7 cellular contexts compared by ENCODE assay signal in the genomic region with DNA sequence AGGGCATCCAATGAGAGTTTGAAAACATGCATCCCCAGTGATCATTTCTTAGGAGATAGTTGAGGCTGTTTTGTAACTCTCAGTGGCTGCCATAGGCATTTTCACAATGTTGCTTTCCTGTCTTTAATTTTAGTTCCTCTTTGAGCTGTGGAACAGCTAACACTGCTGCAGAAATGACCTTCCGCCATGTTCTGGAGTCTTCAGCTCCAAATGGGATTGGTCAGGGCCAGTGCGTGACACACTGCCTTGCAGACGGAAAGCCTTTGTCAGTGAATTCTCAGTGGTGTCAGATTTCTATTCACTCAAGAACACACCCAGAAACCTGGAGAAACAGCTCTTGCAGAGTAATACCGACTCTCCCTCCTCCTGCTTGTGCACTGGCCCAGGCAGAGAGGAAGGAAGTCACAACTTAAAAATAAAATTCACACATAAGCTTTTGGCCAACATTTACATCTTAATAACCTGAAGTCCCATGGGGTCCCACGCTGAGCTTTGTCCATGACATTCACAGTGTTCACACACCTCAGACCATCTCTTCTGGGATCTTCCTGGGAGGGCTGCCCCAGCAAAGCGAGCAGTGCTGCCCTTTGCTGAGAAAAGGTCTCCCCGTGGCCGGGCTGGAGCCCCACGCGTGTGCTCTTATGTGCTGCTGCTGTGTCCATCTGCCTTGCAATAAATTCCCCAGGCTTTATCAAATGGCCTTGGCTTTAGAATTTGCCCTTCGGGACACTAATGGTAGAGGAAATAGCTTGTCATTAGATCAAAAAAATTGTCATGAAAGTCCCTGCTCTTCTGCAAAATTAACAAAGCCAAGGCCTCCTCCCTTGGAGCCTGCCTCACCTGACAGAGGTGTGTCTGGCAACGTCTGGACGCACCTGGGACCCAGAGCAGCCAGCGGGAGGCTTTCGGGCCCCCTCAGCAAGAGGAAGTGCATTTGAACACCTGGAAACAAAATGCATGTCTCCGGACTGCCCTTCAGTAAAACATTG.
DNase-seq lines count a peak whose midpoint lies in the region; ATAC-seq, FAIRE-seq and TF ChIP-seq lines count a peak whose summit lies in the region.

No MANE protein-coding gene starts in this region.

- peak; percentile 48 for DNase-seq in NCI-H460 (ENCODE audit: extremely low read depth, low read depth)
- peak in 1 of 2 experiments; percentile 57 for DNase-seq in H1 (ENCODE audit: low read depth in 1 of 2, low spot score in 2 of 2)
- no peak for DNase-seq in COLO668 (lab: John Stamatoyannopoulos, UW; ENCODE audit: unreplicated experiment)
- DNase-seq in DMS 273 treated with DMSO at 0.1 percent for 48 hours (lab: John Stamatoyannopoulos, UW), result no peak

- H2BK15ac ChIP-seq in H1 (ENCODE audit: low read length), result peak overlapping the region; percentile 61; the same call in 1 of the 2 replicates

- CTCF ChIA-PET in H1 (lab: Charles Lee; ENCODE audit: partially characterized antibody), result interaction anchor here (0.9 to 2.7 kb wide), 4 partner anchors 10 to 83 kb away, joined by 3 to 8 read pairs (median 6); no protein-coding TSS in a partner anchor

- peak overlapping the region; percentile 73; the same call in 1 of the 2 replicates for H2AFZ ChIP-seq in H1 (ENCODE audit: low read length)

- H3K27ac ChIP-seq in H1 (ENCODE audit: low read depth, low read length) (peak overlapping the region; percentile 68; the same call in 1 of the 2 replicates), muscle layer of duodenum (ENCODE audit: low read length) (peak overlapping the region; percentile 91)

- peaks cover 6% of the 10 kb centered on the region for H3K23me2 ChIP-seq in H1 (ENCODE audit: low read depth, low read length)

- peak in 1 of 2 experiments; percentile 73; a peak in 2 of 3 replicates for TF ChIP-seq POLR2A in H1 (IDR thresholded peaks at IDR 0.05; ENCODE audit: control extremely low read depth in 1 of 2, low read depth in 2 of 2, low read length in 2 of 2)

- ATAC-seq in GM18909 (IDR thresholded peaks at IDR 0.05; ENCODE audit: poor library complexity, unreplicated experiment) (peak; percentile 80), HG02970 (IDR thresholded peaks at IDR 0.05; ENCODE audit: low FRiP score, unreplicated experiment) (peak; percentile 60)

- H3K23ac ChIP-seq in H1 (ENCODE audit: insufficient read length), result no peak overlapping the region

- no peak for TF ChIP-seq RAD21 in H1 (IDR thresholded peaks at IDR 0.05 in 1 of 2, conservative IDR thresholded peaks at IDR 0.05 in 1 of 2; ENCODE audit: low read depth in 2 of 2, low read length in 2 of 2)

- peaks cover 9 to 22% (median 19%) of the 10 kb centered on the region in 4 experiments for H3K4me1 ChIP-seq in H1 (replicated peaks in 1 of 4; ENCODE audit: control insufficient read depth in 3 of 4, insufficient read depth in 4 of 4, low read length in 3 of 4)
- H3K4me1 ChIP-seq in muscle layer of duodenum (ENCODE audit: control insufficient read depth in 1 of 2, insufficient read depth in 2 of 2, low read length in 2 of 2), result peaks cover 10 to 31% of the 10 kb centered on the region in 2 donors

- no peak overlapping the region for H2AK5ac ChIP-seq in H1 (ENCODE audit: low read depth, low read length)

- H3K79me1 ChIP-seq in H1 (ENCODE audit: low read depth, low read length), result no peaks in the 10 kb centered on the region

- 38% methylated on average over 16 of the region's 16 CpGs; no CpG with 5 or more reads in 1 of the 2 experiments for WGBS in H1 (ENCODE audit: extremely low coverage in 1 of 2, insufficient coverage in 1 of 2, insufficient read length in 1 of 2, insufficient replicate concordance in 2 of 2, low coverage in 1 of 2, low lambda C conversion rate in 2 of 2, missing lambda C conversion rate in 1 of 2), 2 experiments

- H2BK20ac ChIP-seq in H1 (ENCODE audit: low read length), result peak overlapping the region; percentile 28; the same call in 1 of the 2 replicates

- TF ChIP-seq EP300 in H1 (IDR thresholded peaks at IDR 0.05; ENCODE audit: borderline replicate concordance in 1 of 2, low read depth in 2 of 2, low read length in 2 of 2), result peak in 1 of 2 experiments; percentile 7; a peak in 1 of 3 replicates

- 0 out of 2 replicates have a peak overlapping the region, but pooled peaks have one; percentile 47 for H4K8ac ChIP-seq in H1 (ENCODE audit: extremely low read depth, insufficient read depth, low read length)

- no peaks in the 10 kb centered on the region for H4K20me1 ChIP-seq in H1 (replicated peaks in 1 of 2; ENCODE audit: control insufficient read depth in 1 of 2, insufficient read depth in 2 of 2, low read length in 2 of 2)

- POLR2A ChIA-PET in H1 (lab: Charles Lee; ENCODE audit: partially characterized antibody), result interaction anchor here (0.6 to 1.7 kb wide), 5 partner anchors 16 to 301 kb away, joined by 3 to 5 read pairs (median 3); a partner anchor contains a TSS

- H3K56ac ChIP-seq in H1 (replicated peaks; ENCODE audit: insufficient read length, low read depth, low read length), result no peak overlapping the region

- no peak overlapping the region for H3K14ac ChIP-seq in H1 (ENCODE audit: insufficient read length)

- H3K18ac ChIP-seq in H1 (ENCODE audit: extremely low read depth, low read length), result peak overlapping the region; percentile 84

- peak overlapping the region; percentile 34 for H3K4ac ChIP-seq in H1 (replicated peaks; ENCODE audit: insufficient read length, low read depth, low read length)

- H3K79me2 ChIP-seq in H1 (ENCODE audit: control insufficient read depth in 1 of 2, insufficient read depth in 2 of 2, low read length in 2 of 2), result no peaks in the 10 kb centered on the region

- peak; percentile 90 for FAIRE-seq in H1 (lab: Jason Lieb, UNC)

- H3K9ac ChIP-seq in H1 (replicated peaks in 1 of 4; ENCODE audit: extremely low read depth in 1 of 4, low read depth in 3 of 4, low read length in 3 of 4), result peak overlapping the region in 2 of 4 experiments; percentile 39; a peak in 4 of 7 replicates

- peak overlapping the region; percentile 8 for H2BK120ac ChIP-seq in H1 (replicated peaks; ENCODE audit: low read depth, low read length)

- H3K4me3 ChIP-seq in H1 (ENCODE audit: extremely low read depth in 1 of 4, insufficient read depth in 2 of 4, low read depth in 3 of 4, low read length in 4 of 4) (peak overlapping the region in 1 of 4 experiments; percentile 26; a peak in 3 of 8 replicates), muscle layer of duodenum (ENCODE audit: low read depth in 1 of 2, low read length in 2 of 2) (no peak overlapping the region)

- no peaks in the 10 kb centered on the region for H3K36me3 ChIP-seq in H1 (ENCODE audit: control insufficient read depth in 2 of 4, insufficient read depth in 4 of 4, low read length in 3 of 4)
- no peaks in the 10 kb centered on the region for H3K36me3 ChIP-seq in muscle layer of duodenum (ENCODE audit: control insufficient read depth in 1 of 2, insufficient read depth in 2 of 2, low read length in 2 of 2)

- H3K9me3 ChIP-seq in H1 (ENCODE audit: insufficient read depth in 2 of 2, low read depth in 1 of 2, low read length in 1 of 2) (no peaks in the 10 kb centered on the region), muscle layer of duodenum (ENCODE audit: control insufficient read depth in 1 of 2, low read length in 2 of 2) (no peaks in the 10 kb centered on the region)

- H2BK12ac ChIP-seq in H1 (ENCODE audit: low read depth, low read length), result peak overlapping the region; percentile 86

- H2BK5ac ChIP-seq in H1 (ENCODE audit: low read depth, low read length), result peak overlapping the region; percentile 50; the same call in 1 of the 2 replicates

- H3K4me2 ChIP-seq in H1 (ENCODE audit: insufficient read depth in 1 of 2, low read depth in 2 of 2, low read length in 2 of 2), result peak overlapping the region; percentile 13 to 44; a peak in 3 of 4 replicates

- no peak for TF ChIP-seq CTCF in H1 (IDR thresholded peaks at IDR 0.05; ENCODE audit: control extremely low read depth in 1 of 3, insufficient read depth in 1 of 3, low read depth in 1 of 3, low read length in 3 of 3)

- peak overlapping the region; percentile 46 for H4K5ac ChIP-seq in H1 (ENCODE audit: insufficient read length, low read depth, low read length)

- H3K27me3 ChIP-seq in H1 (replicated peaks in 1 of 4; ENCODE audit: control insufficient read depth in 3 of 4, extremely low read depth in 1 of 4, insufficient read depth in 3 of 4, low read length in 3 of 4), result no peaks in the 10 kb centered on the region; a peak in 1 of 7 replicates
- no peaks in the 10 kb centered on the region for H3K27me3 ChIP-seq in muscle layer of duodenum (ENCODE audit: low read depth, low read length)

- H4K91ac ChIP-seq in H1 (replicated peaks; ENCODE audit: insufficient read length, low read length), result peak overlapping the region; percentile 25

TF ChIP-seq in H1, 55 proteins besides CTCF, POLR2A, EP300 and RAD21 (continues in another document):
- TF ChIP-seq NANOG (IDR thresholded peaks at IDR 0.05; ENCODE audit: insufficient read depth, low read depth, low read length, poor library complexity, severe bottlenecking) (no peak), ASH2L (IDR thresholded peaks at IDR 0.05; ENCODE audit: low read length) (peak; percentile 70), KDM1A (IDR thresholded peaks at IDR 0.05; ENCODE audit: borderline replicate concordance, low read length) (no peak), TAF1 (IDR thresholded peaks at IDR 0.05; ENCODE audit: low read depth, low read length) (peak; percentile 60; the same call in 1 of the 2 replicates), YY1 (IDR thresholded peaks at IDR 0.05; ENCODE audit: low read depth, low read length) (peak; percentile 88), GTF2F1 (IDR thresholded peaks at IDR 0.05; ENCODE audit: borderline replicate concordance, low read depth, low read length) (no peak), BCL11A (IDR thresholded peaks at IDR 0.05; ENCODE audit: low read depth in 2 of 2, low read length in 2 of 2) (no peak), CBX8 (IDR thresholded peaks at IDR 0.05; ENCODE audit: borderline replicate concordance, low read depth, low read length) (no peak), RBBP5 (IDR thresholded peaks at IDR 0.05; ENCODE audit: borderline replicate concordance, low read depth, low read length) (peak; percentile 57; the same call in 1 of the 2 replicates), TBP (IDR thresholded peaks at IDR 0.05; ENCODE audit: low read depth, low read length) (peak; percentile 59), SIX5 (IDR thresholded peaks at IDR 0.05; ENCODE audit: low read depth, low read length) (peak; percentile 31; the same call in 1 of the 2 replicates), SIN3A (conservative IDR thresholded peaks at IDR 0.05 in 1 of 2, IDR thresholded peaks at IDR 0.05 in 1 of 2; ENCODE audit: low read depth in 1 of 2, low read length in 2 of 2) (no peak), CHD2 (IDR thresholded peaks at IDR 0.05; ENCODE audit: low read length) (no peak), TEAD4 (IDR thresholded peaks at IDR 0.05; ENCODE audit: low read depth, low read length) (no peak)
- TF ChIP-seq, protein P1, sequence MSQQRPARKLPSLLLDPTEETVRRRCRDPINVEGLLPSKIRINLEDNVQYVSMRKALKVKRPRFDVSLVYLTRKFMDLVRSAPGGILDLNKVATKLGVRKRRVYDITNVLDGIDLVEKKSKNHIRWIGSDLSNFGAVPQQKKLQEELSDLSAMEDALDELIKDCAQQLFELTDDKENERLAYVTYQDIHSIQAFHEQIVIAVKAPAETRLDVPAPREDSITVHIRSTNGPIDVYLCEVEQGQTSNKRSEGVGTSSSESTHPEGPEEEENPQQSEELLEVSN (IDR thresholded peaks at IDR 0.05), result no peak
